Comparison of ENCODE assay signal across 24 cellular contexts in the genomic region with DNA sequence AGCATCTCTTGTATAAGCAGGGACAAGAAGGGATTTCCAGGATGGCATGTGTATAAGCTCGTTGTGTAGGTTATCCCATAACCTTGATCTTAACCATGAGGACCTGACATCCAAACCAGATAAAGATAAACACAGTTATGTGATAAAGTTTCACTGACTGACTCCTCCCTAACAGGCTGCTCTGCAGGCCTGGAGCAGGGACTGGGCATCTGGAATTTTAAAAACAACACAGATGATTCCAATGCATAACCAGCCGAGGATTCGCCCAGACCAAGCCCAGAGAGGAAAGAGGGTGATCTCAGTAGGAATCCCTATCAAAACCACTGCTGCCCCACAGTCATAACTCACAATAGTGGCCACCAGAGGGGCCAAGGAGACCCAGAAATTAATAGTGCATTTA.
DNase-seq lines count a peak whose midpoint lies in the region; ATAC-seq and TF ChIP-seq lines count a peak whose summit lies in the region.
"Had no signal": no experiment of that assay in that cellular context is flagged by ENCODE, and none has a peak within 500 bp of the region (broad histone marks: within the 10 kb centered on the region; RNA-seq: fewer than 3 reads in every experiment).

No MANE protein-coding gene starts in this region.

- peaks cover 79% of the 10 kb centered on the region for H3K4me1 Mint-ChIP-seq in activated naive CD4-positive, alpha-beta T cell treated with anti-CD3 and anti-CD28 coated beads, Interleukin-2, amount 50 U/mL, for 24 hours
- H3K4me1 Mint-ChIP-seq in activated naive CD4-positive, alpha-beta T cell treated with anti-CD3 and anti-CD28 coated beads, Interleukin-2, amount 10 ng/mL, durations not matched to agents 7 days and 5 days: peaks cover 68% of the 10 kb centered on the region

- H3K9me3 Mint-ChIP-seq in activated naive CD4-positive, alpha-beta T cell treated with anti-CD3 and anti-CD28 coated beads, Interleukin-2, amount 50 U/mL, for 24 hours: no peaks in the 10 kb centered on the region
- H3K9me3 Mint-ChIP-seq in activated naive CD4-positive, alpha-beta T cell treated with anti-CD3 and anti-CD28 coated beads, Interleukin-2, amount 10 ng/mL, durations not matched to agents 7 days and 5 days: no peaks in the 10 kb centered on the region
- H3K9me3 Mint-ChIP-seq: activated T-cell treated with anti-CD3 and anti-CD28 coated beads, Interleukin-2, amount 50 U/mL, for 72 hours had no signal

- H3K4me3 ChIP-seq in brain microvascular endothelial cell (ENCODE audit: low read depth, low read length) (no peak overlapping the region), subcutaneous abdominal adipose tissue (ENCODE audit: low read depth in 1 of 5, low read length in 5 of 5) (no peak overlapping the region)
- H3K4me3 ChIP-seq: left lung, mucosa of descending colon, psoas muscle, tibial nerve had no signal

- no peak overlapping the region for H3K27ac ChIP-seq in brain microvascular endothelial cell
- peak overlapping the region; percentile 85 for H3K27ac ChIP-seq in subcutaneous abdominal adipose tissue (ENCODE audit: low read depth, low read length)
- H3K27ac ChIP-seq: 22Rv1, left lung, psoas muscle had no signal

- CTCF ChIA-PET in activated naive CD4-positive, alpha-beta T cell treated with anti-CD3 and anti-CD28 coated beads, Interleukin-2, amount 10 ng/mL, durations not matched to agents 7 days and 5 days (lab: Charles Lee): interaction anchor here (1.1 to 1.9 kb wide), 4 partner anchors 9 to 507 kb away, joined by 3 to 12 read pairs (median 8); no protein-coding TSS in a partner anchor

- H3K9ac ChIP-seq in subcutaneous abdominal adipose tissue (ENCODE audit: low read length in 5 of 5): no peak overlapping the region

- in situ Hi-C loops in brain microvascular endothelial cell (cut with HindIII; ENCODE audit: low pct_ligation_motif_present, low sequenced_read_pairs): no loop called here

- TF ChIP-seq CTCF in brain microvascular endothelial cell (IDR thresholded peaks at IDR 0.05; ENCODE audit: low read depth, low read length, missing control alignments): peak; percentile 5

- ATAC-seq in HG02642 (IDR thresholded peaks at IDR 0.05; ENCODE audit: poor library complexity, unreplicated experiment): no peak
- ATAC-seq: psoas muscle, Right ventricle myocardium inferior had no signal

- no peaks in the 10 kb centered on the region for H3K27me3 Mint-ChIP-seq in activated naive CD4-positive, alpha-beta T cell treated with anti-CD3 and anti-CD28 coated beads, Interleukin-2, amount 50 U/mL, for 24 hours
- no peaks in the 10 kb centered on the region for H3K27me3 Mint-ChIP-seq in activated naive CD4-positive, alpha-beta T cell treated with anti-CD3 and anti-CD28 coated beads, Interleukin-2, amount 10 ng/mL, durations not matched to agents 7 days and 5 days
- H3K27me3 Mint-ChIP-seq: B cell had no signal

- peaks cover 14% of the 10 kb centered on the region for H3K36me3 Mint-ChIP-seq in activated naive CD4-positive, alpha-beta T cell treated with anti-CD3 and anti-CD28 coated beads, Interleukin-2, amount 50 U/mL, for 24 hours
- peaks cover 75% of the 10 kb centered on the region for H3K36me3 Mint-ChIP-seq in activated naive CD4-positive, alpha-beta T cell treated with anti-CD3 and anti-CD28 coated beads, Interleukin-2, amount 10 ng/mL, durations not matched to agents 7 days and 5 days

- H3K4me1 ChIP-seq in subcutaneous abdominal adipose tissue (ENCODE audit: control insufficient read depth in 5 of 5, insufficient read depth in 5 of 5, low read length in 5 of 5): peaks cover 7 to 73% (median 65%) of the 10 kb centered on the region in 5 donors

- H3K4me3 Mint-ChIP-seq in activated naive CD4-positive, alpha-beta T cell treated with anti-CD3 and anti-CD28 coated beads, Interleukin-2, amount 50 U/mL, for 24 hours: peak overlapping the region; percentile 36
- no peak overlapping the region for H3K4me3 Mint-ChIP-seq in activated naive CD4-positive, alpha-beta T cell treated with anti-CD3 and anti-CD28 coated beads, Interleukin-2, amount 10 ng/mL, durations not matched to agents 7 days and 5 days
- H3K4me3 Mint-ChIP-seq: B cell had no signal

- no peak for DNase-seq in activated naive CD4-positive, alpha-beta T cell treated with anti-CD3 and anti-CD28 coated beads, Interleukin-2, amount 10 ng/mL, durations not matched to agents 7 days and 5 days
- no peak for DNase-seq in brain microvascular endothelial cell
- peak; percentile 76 for DNase-seq in left kidney (ENCODE audit: low read depth, low spot score)
- DNase-seq in midbrain (lab: John Stamatoyannopoulos, UW): no peak
- DNase-seq in inferior parietal cortex (ENCODE audit: extremely low spot score): no peak
- DNase-seq: activated CD4-positive, alpha-beta T cell treated with anti-CD3 and anti-CD28 coated beads for 4 hours; activated naive CD4-positive, alpha-beta T cell treated with anti-CD3 and anti-CD28 coated beads, Interleukin-2, amount 50 U/mL, for 16 hours; GOT3; left lung; mucosa of descending colon; NCI-H1048; NCI-H187 treated with DMSO at 0.1 percent for 48 hours; NCI-H82; psoas muscle; stimulated activated CD4-positive, alpha-beta T cell treated with anti-CD3 and anti-CD28 coated beads, Interleukin-4, amount 100 ng/mL, for 1 hour; stimulated activated naive CD8-positive, alpha-beta T cell treated with anti-CD3 and anti-CD28 coated beads, Interleukin-15, Interleukin-2, amounts not matched to agents 100 U/mL and 50 U/mL, for 24 hours had no signal

- H3K36me3 ChIP-seq in brain microvascular endothelial cell (replicated peaks) (peaks cover 48% of the 10 kb centered on the region), subcutaneous abdominal adipose tissue (ENCODE audit: control insufficient read depth in 5 of 5, insufficient read depth in 5 of 5, low read length in 5 of 5) (peaks cover 25 to 53% (median 36%) of the 10 kb centered on the region in 5 donors)

- H3K27me3 ChIP-seq in brain microvascular endothelial cell (replicated peaks) (no peaks in the 10 kb centered on the region), subcutaneous abdominal adipose tissue (ENCODE audit: control insufficient read depth in 5 of 5, insufficient read depth in 4 of 5, low read length in 5 of 5) (no peaks in the 10 kb centered on the region)
- H3K27me3 ChIP-seq: left lung, tibial nerve had no signal

- no peaks in the 10 kb centered on the region for H3K9me3 ChIP-seq in subcutaneous abdominal adipose tissue (ENCODE audit: control insufficient read depth in 5 of 5, low read length in 5 of 5)
- H3K9me3 ChIP-seq: left lung, mucosa of descending colon, psoas muscle, tibial nerve had no signal

- peak overlapping the region; percentile 72 for H3K27ac Mint-ChIP-seq in activated naive CD4-positive, alpha-beta T cell treated with anti-CD3 and anti-CD28 coated beads, Interleukin-2, amount 50 U/mL, for 24 hours
- no peak overlapping the region for H3K27ac Mint-ChIP-seq in activated naive CD4-positive, alpha-beta T cell treated with anti-CD3 and anti-CD28 coated beads, Interleukin-2, amount 10 ng/mL, durations not matched to agents 7 days and 5 days
- H3K27ac Mint-ChIP-seq: activated T-cell treated with anti-CD3 and anti-CD28 coated beads, Interleukin-2, amount 50 U/mL, for 72 hours; B cell had no signal
